ENCODE assay signal across 17 cellular contexts in genomic region chr3:23734481-23734880, GRCh38.
"Had no signal": no experiment of that assay in that cellular context is flagged by ENCODE, and none has a peak within 500 bp of the region (broad histone marks: within the 10 kb centered on the region; RNA-seq: fewer than 3 reads in every experiment).

No MANE protein-coding gene starts in this region.

- H3K27ac Mint-ChIP-seq: natural killer cell, neural progenitor cell had no signal

- H3K36me3 Mint-ChIP-seq: natural killer cell, neural progenitor cell had no signal

- H3K4me3 ChIP-seq: hepatocyte, neural progenitor cell, ovary, right atrium auricular region, sigmoid colon, skin epidermis, suprapubic skin, thyroid gland, upper lobe of left lung, uterus had no signal

- H3K36me3 ChIP-seq: neural progenitor cell, ovary, right atrium auricular region, sigmoid colon, suprapubic skin, thyroid gland, upper lobe of left lung, uterus had no signal

- H3K4me1 Mint-ChIP-seq: natural killer cell had no signal

- H3K4me1 ChIP-seq: suprapubic skin, uterus had no signal

- ATAC-seq: foreskin keratinocyte, natural killer cell had no signal

- H3K27ac ChIP-seq: foreskin keratinocyte, hepatocyte, neural progenitor cell, ovary, right atrium auricular region, sigmoid colon, skin epidermis, suprapubic skin, thyroid gland, upper lobe of left lung, uterus had no signal

- H3K9me3 ChIP-seq: ovary, right atrium auricular region, sigmoid colon, suprapubic skin, thyroid gland, upper lobe of left lung, uterus had no signal

- H3K4me3 Mint-ChIP-seq: natural killer cell, neural progenitor cell had no signal

- H3K27me3 ChIP-seq: foreskin keratinocyte, hepatocyte, neural progenitor cell, ovary, right atrium auricular region, sigmoid colon, suprapubic skin, thyroid gland, upper lobe of left lung, uterus had no signal

- DNase-seq: effector memory CD4-positive, alpha-beta T cell; head of caudate nucleus; kidney; natural killer cell; nucleus accumbens; ovary; sigmoid colon; stimulated activated naive CD4-positive, alpha-beta T cell treated with Interleukin-2 at 50 U/mL for 16 hours; thyroid gland; upper lobe of left lung; uterus had no signal

- H3K9me3 Mint-ChIP-seq: natural killer cell, neural progenitor cell had no signal
